In the genomic region with DNA sequence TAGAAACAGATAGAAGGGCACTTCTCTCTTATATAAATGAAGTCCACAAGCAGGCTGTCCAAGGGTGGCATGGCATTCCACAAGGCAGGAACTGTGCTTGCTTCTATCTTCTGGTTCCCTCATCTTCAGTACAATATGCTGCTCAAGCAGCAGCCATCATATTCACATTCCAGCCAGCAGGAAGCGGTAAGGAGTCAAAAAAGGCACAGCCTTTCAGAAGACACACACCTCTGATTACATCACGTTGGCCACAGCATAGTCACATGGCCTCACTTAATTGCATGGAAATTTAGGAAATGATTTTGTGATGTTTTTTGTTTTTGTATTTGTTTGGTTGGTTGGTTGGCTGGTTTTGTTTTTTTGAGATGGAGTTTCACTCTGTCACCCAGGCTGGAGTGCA, we compare ENCODE assay signal across 6 cellular contexts. TPM values are rescaled to one million over a fixed set of nuclear protein-coding genes. Genes with fewer than 3 reads are reported as not detected.
DNase-seq lines count a peak whose midpoint lies in the region; ATAC-seq and TF ChIP-seq lines count a peak whose summit lies in the region.

No MANE protein-coding gene starts in this region.

- H3K27ac ChIP-seq in esophagus muscularis mucosa (replicated peaks in 1 of 4) = no peak overlapping the region
- H3K27ac ChIP-seq in esophagus squamous epithelium = no peak overlapping the region

- DNase-seq in AG09319 (ENCODE audit: extremely low read depth, low read depth) (no peak), esophagus muscularis mucosa (ENCODE audit: extremely low spot score) (no peak), esophagus squamous epithelium (lab: John Stamatoyannopoulos, UW) (no peak)
- DNase-seq in T-helper 2 cell treated with Interferon-gamma antibody and Interleukin-4, amounts not matched to agents 5 μg/mL and 100 μg/mL, for 36 hours (ENCODE audit: low spot score) = no peak
- DNase-seq in stimulated activated naive B cell treated with anti-CD40 and anti-IgM and Interleukin-4, amounts not matched to agents 10 μg/mL and 1 μg/mL and 100 μg/mL, for 72 hours = no peak

- no peaks in the 10 kb centered on the region for H3K36me3 Mint-ChIP-seq in T-helper 2 cell treated with Interferon-gamma antibody and Interleukin-4, amounts not matched to agents 5 μg/mL and 100 μg/mL, for 36 hours (ENCODE audit: low read depth)
- H3K36me3 Mint-ChIP-seq in stimulated activated naive B cell treated with anti-CD40 and anti-IgM and Interleukin-4, amounts not matched to agents 10 μg/mL and 1 μg/mL and 100 μg/mL, for 72 hours = no peaks in the 10 kb centered on the region

- no peaks in the 10 kb centered on the region for H3K27me3 ChIP-seq in esophagus muscularis mucosa
- H3K27me3 ChIP-seq in esophagus squamous epithelium = peaks cover 0 to 6% (median 0%) of the 10 kb centered on the region in 4 donors

- H3K9me3 ChIP-seq in esophagus muscularis mucosa (no peaks in the 10 kb centered on the region), esophagus squamous epithelium (no peaks in the 10 kb centered on the region)

- TF ChIP-seq EP300 in esophagus muscularis mucosa (IDR thresholded peaks at IDR 0.05) = no peak

- no peaks in the 10 kb centered on the region for H3K4me1 Mint-ChIP-seq in T-helper 2 cell treated with Interferon-gamma antibody and Interleukin-4, amounts not matched to agents 5 μg/mL and 100 μg/mL, for 36 hours (ENCODE audit: low read depth)
- H3K4me1 Mint-ChIP-seq in stimulated activated naive B cell treated with anti-CD40 and anti-IgM and Interleukin-4, amounts not matched to agents 10 μg/mL and 1 μg/mL and 100 μg/mL, for 72 hours = no peaks in the 10 kb centered on the region

- no peak for ATAC-seq in stimulated activated naive B cell treated with anti-CD40 and anti-IgM and Interleukin-4, amounts not matched to agents 10 μg/mL and 1 μg/mL and 100 μg/mL, for 72 hours (replicated peaks)

- peaks cover 11% of the 10 kb centered on the region for H3K27me3 Mint-ChIP-seq in T-helper 2 cell treated with Interferon-gamma antibody and Interleukin-4, amounts not matched to agents 5 μg/mL and 100 μg/mL, for 36 hours (ENCODE audit: low read depth)
- peaks cover 33 to 39% of the 10 kb centered on the region in 2 donors for H3K27me3 Mint-ChIP-seq in stimulated activated naive B cell treated with anti-CD40 and anti-IgM and Interleukin-4, amounts not matched to agents 10 μg/mL and 1 μg/mL and 100 μg/mL, for 72 hours

- H3K4me3 ChIP-seq in esophagus muscularis mucosa (no peak overlapping the region), esophagus squamous epithelium (no peak overlapping the region)

- H3K36me3 ChIP-seq in esophagus muscularis mucosa (no peaks in the 10 kb centered on the region), esophagus squamous epithelium (no peaks in the 10 kb centered on the region)

- no peak for TF ChIP-seq POLR2A in esophagus muscularis mucosa (IDR thresholded peaks at IDR 0.05; ENCODE audit: low read depth)
- TF ChIP-seq POLR2A in esophagus squamous epithelium (IDR thresholded peaks at IDR 0.05) = no peak

- H3K4me1 ChIP-seq in esophagus muscularis mucosa (peaks cover 8 to 25% (median 19%) of the 10 kb centered on the region in 4 donors), esophagus squamous epithelium (peaks cover 0 to 13% (median 9%) of the 10 kb centered on the region in 3 donors)

- no peak overlapping the region for H3K4me3 Mint-ChIP-seq in T-helper 2 cell treated with Interferon-gamma antibody and Interleukin-4, amounts not matched to agents 5 μg/mL and 100 μg/mL, for 36 hours
- no peak overlapping the region for H3K4me3 Mint-ChIP-seq in stimulated activated naive B cell treated with anti-CD40 and anti-IgM and Interleukin-4, amounts not matched to agents 10 μg/mL and 1 μg/mL and 100 μg/mL, for 72 hours

- H3K9me3 Mint-ChIP-seq in T-helper 2 cell treated with Interferon-gamma antibody and Interleukin-4, amounts not matched to agents 5 μg/mL and 100 μg/mL, for 36 hours = no peaks in the 10 kb centered on the region
- H3K9me3 Mint-ChIP-seq in stimulated activated naive B cell treated with anti-CD40 and anti-IgM and Interleukin-4, amounts not matched to agents 10 μg/mL and 1 μg/mL and 100 μg/mL, for 72 hours = no peaks in the 10 kb centered on the region

- WGBS in esophagus muscularis mucosa = 54% methylated on average over 2 of the region's 2 CpGs
- WGBS in esophagus squamous epithelium, 2 donors = 58 to 61% methylated on average over 2 of the region's 2 CpGs

- TF ChIP-seq CTCF in AG09319 (IDR thresholded peaks at IDR 0.05; ENCODE audit: low read depth, low read length) (peak; percentile 40), LNCAP (IDR thresholded peaks at IDR 0.05) (peak; percentile 44), esophagus muscularis mucosa (IDR thresholded peaks at IDR 0.05) (peak in 2 of 3 experiments; percentile 28 to 38), esophagus squamous epithelium (IDR thresholded peaks at IDR 0.05) (peak in 1 of 6 experiments; percentile 50)

- intact Hi-C loops in esophagus muscularis mucosa (cut with DNase I) = no loop called here
- intact Hi-C loops in esophagus squamous epithelium (cut with DNase I) = no loop called here

- no peak overlapping the region for H3K27ac Mint-ChIP-seq in T-helper 2 cell treated with Interferon-gamma antibody and Interleukin-4, amounts not matched to agents 5 μg/mL and 100 μg/mL, for 36 hours
- no peak overlapping the region for H3K27ac Mint-ChIP-seq in stimulated activated naive B cell treated with anti-CD40 and anti-IgM and Interleukin-4, amounts not matched to agents 10 μg/mL and 1 μg/mL and 100 μg/mL, for 72 hours

RNA-seq across cellular contexts. Expression of a gene that starts 19.0 kb away (rescaled TPM):
- total RNA-seq in esophagus muscularis mucosa (10 to 100 TPM in 1 of 4 donors, 1 to 10 TPM in 3; 3.7 to 10.2 (median 7.1) TPM), esophagus squamous epithelium (1 to 10 TPM in 2 of 4 donors, under 1 TPM in 1, not detected in 1; 0.18 to 4.0 (median 1.3) TPM)

RNA-seq across cellular contexts. Expression of a gene that starts 19.2 kb away (rescaled TPM):
- total RNA-seq in esophagus muscularis mucosa (not detected), esophagus squamous epithelium (not detected)

RNA-seq across cellular contexts. Expression of a gene that starts 20.1 kb away (rescaled TPM):
- 10 to 100 TPM; 41.5 to 67.7 (median 47.6) TPM for total RNA-seq in esophagus muscularis mucosa
- 100 to 1,000 TPM in 2 of 4 donors, 10 to 100 TPM in 2; 76.3 to 162 (median 108) TPM for total RNA-seq in esophagus squamous epithelium

RNA-seq across cellular contexts. Expression of a gene that starts 53.7 kb away (rescaled TPM):
- total RNA-seq in esophagus muscularis mucosa = not detected
- total RNA-seq in esophagus squamous epithelium = not detected
